Comparison of ENCODE assay signal across 8 cellular contexts in genomic region chr5:116574682-116575634, GRCh38. TPM values are rescaled to one million over a fixed set of nuclear protein-coding genes. Genes with fewer than 3 reads are reported as not detected.
DNase-seq lines count a peak whose midpoint lies in the region; ATAC-seq and TF ChIP-seq lines count a peak whose summit lies in the region.

Gene SEMA6A (minus strand): TSS chr5:116574823. CDS start chr5:116504944, 69,879 bp downstream.

- WGBS in right cardiac atrium = under 1% methylated on average over 61 of the region's 61 CpGs

- BruUV-seq in PC-3 (replicated peaks; lab: Mats Ljungman, UMichigan) = no TSS peak

- ATAC-seq in GM21528 (IDR thresholded peaks at IDR 0.05; ENCODE audit: low FRiP score, unreplicated experiment) (peak; percentile 68), PC-3 (peak; percentile 81), right cardiac atrium (peak; percentile 92)

- no peaks in the 10 kb centered on the region for H4K20me1 ChIP-seq in PC-3 (ENCODE audit: low read length)

- H3K4me3 ChIP-seq in HUES6 (ENCODE audit: low read depth, low read length) (peak within 1 kb of the TSS; percentile 98), PC-3 (ENCODE audit: low read length) (peak within 1 kb of the TSS; percentile 68), ascending aorta (peak within 1 kb of the TSS; percentile 62 to 70), right cardiac atrium (ENCODE audit: low read length) (peak within 1 kb of the TSS; percentile 83)

- H3K36me3 ChIP-seq in HUES6 (ENCODE audit: control insufficient read depth, insufficient read depth, low read length) (peaks cover 40% of the 10 kb centered on the region), PC-3 (ENCODE audit: low read depth, low read length) (no peaks in the 10 kb centered on the region), ascending aorta (no peaks in the 10 kb centered on the region)

- POLR2A ChIA-PET in PC-3 (lab: Charles Lee; ENCODE audit: unreplicated experiment) = interaction anchor here (0.5 kb wide), 1 partner anchor 83 kb away, joined by 4 read pairs; no protein-coding TSS in a partner anchor

- peak within 1 kb of the TSS; percentile 92 for H3K4me2 ChIP-seq in PC-3 (ENCODE audit: low read length)

- peaks cover 34% of the 10 kb centered on the region for H3K4me1 ChIP-seq in HUES6 (ENCODE audit: control insufficient read depth, insufficient read depth, low read length)
- peaks cover 11% of the 10 kb centered on the region; the same call in 1 of the 2 replicates for H3K4me1 ChIP-seq in PC-3 (ENCODE audit: insufficient read depth, low read length)
- peaks cover 8 to 21% of the 10 kb centered on the region in 2 donors for H3K4me1 ChIP-seq in ascending aorta
- H3K4me1 ChIP-seq in right cardiac atrium (ENCODE audit: control insufficient read depth, insufficient read depth, low read length) = no peaks in the 10 kb centered on the region

- DNase-seq in EH (ENCODE audit: low read depth) = peak; percentile 79
- DNase-seq in PC-3 = peak; percentile 77
- peak; percentile 41 to 89 for DNase-seq in ascending aorta (ENCODE audit: low spot score in 2 of 2)
- DNase-seq in right cardiac atrium = peak; percentile 91 to 96 (median 96)
- peak; percentile 91 for DNase-seq in pons (ENCODE audit: low spot score)
- no peak for DNase-seq in central memory CD4-positive, alpha-beta T cell

- H3K79me2 ChIP-seq in PC-3 (ENCODE audit: low read length) = no peaks in the 10 kb centered on the region

- H3K27me3 ChIP-seq in HUES6 (ENCODE audit: control insufficient read depth, insufficient read depth, low read length) = no peaks in the 10 kb centered on the region
- H3K27me3 ChIP-seq in PC-3 (ENCODE audit: low read length) = peaks cover 61% of the 10 kb centered on the region
- no peaks in the 10 kb centered on the region for H3K27me3 ChIP-seq in ascending aorta
- no peaks in the 10 kb centered on the region for H3K27me3 ChIP-seq in right cardiac atrium (ENCODE audit: control insufficient read depth, insufficient read depth)

- intact Hi-C loops in PC-3 (cut with micrococcal nuclease) = loop anchor here (2.0 to 5.0 kb wide), 2 partner anchors 374 to 438 kb away; no protein-coding TSS in a partner anchor
- intact Hi-C loops in ascending aorta (cut with DNase I) = loop anchor here (5.0 kb wide), 1 partner anchor 372 kb away; no protein-coding TSS in a partner anchor
- intact Hi-C loops in right cardiac atrium (cut with DNase I) = loop anchor here in 2 of 4 donors (5.0 to 10.0 kb wide), 2 partner anchors 210 to 372 kb away; no protein-coding TSS in a partner anchor

- H3K9me2 ChIP-seq in PC-3 (replicated peaks; ENCODE audit: low read length) = no peaks in the 10 kb centered on the region

- no peaks in the 10 kb centered on the region for H3K9me3 ChIP-seq in HUES6 (ENCODE audit: control insufficient read depth, insufficient read depth, low read depth, low read length)
- no peaks in the 10 kb centered on the region for H3K9me3 ChIP-seq in PC-3 (ENCODE audit: low read length)
- no peaks in the 10 kb centered on the region for H3K9me3 ChIP-seq in ascending aorta
- H3K9me3 ChIP-seq in right cardiac atrium (ENCODE audit: control insufficient read depth, low read length) = no peaks in the 10 kb centered on the region

- H3K9ac ChIP-seq in HUES6 (ENCODE audit: low read length) (peak within 1 kb of the TSS; percentile 98), PC-3 (ENCODE audit: low read length) (no peak within 1 kb of the TSS)

- TF ChIP-seq CTCF in PC-3 (conservative IDR thresholded peaks at IDR 0.05; ENCODE audit: low read depth, low read length) (no peak), ascending aorta (IDR thresholded peaks at IDR 0.05) (peak in 1 of 3 experiments; percentile 18)

- H3F3A ChIP-seq in PC-3 (ENCODE audit: low read length, unreplicated experiment) = no peaks in the 10 kb centered on the region

- CTCF ChIA-PET in PC-3 (lab: Charles Lee) = no interaction called here

- H3K27ac ChIP-seq in HUES6 (ENCODE audit: low read depth, low read length) (peak within 1 kb of the TSS; percentile 93), PC-3 (ENCODE audit: low read length) (no peak within 1 kb of the TSS), ascending aorta (peak within 1 kb of the TSS in 1 of 2 donors; percentile 34), right cardiac atrium (ENCODE audit: low read length) (peak within 1 kb of the TSS; percentile 30)

- peak within 1 kb of the TSS; percentile 69 for H2AFZ ChIP-seq in PC-3 (ENCODE audit: low read length)

RNA-seq across cellular contexts. Expression of gene SEMA6A, which starts in this region (rescaled TPM):
- total RNA-seq in PC-3 (2014; rRNA removed) (not detected in 2 replicates), ascending aorta (17.8 TPM), right cardiac atrium (1 to 10 TPM; 4.0 to 9.4 (median 4.4) TPM)
- polyA plus RNA-seq in right cardiac atrium = 3.1 TPM

Comparison
In these comparisons a context has a peak if more than half of its experiments do, and no peak if none do; other contexts are left out.
1. Peak in DNase-seq, ATAC-seq, H3K4me3 ChIP-seq and H3K4me2 ChIP-seq in PC-3; RNA of the gene not detected or under 1 TPM.